ENCODE assay signal across 9 cellular contexts in the genomic region with DNA sequence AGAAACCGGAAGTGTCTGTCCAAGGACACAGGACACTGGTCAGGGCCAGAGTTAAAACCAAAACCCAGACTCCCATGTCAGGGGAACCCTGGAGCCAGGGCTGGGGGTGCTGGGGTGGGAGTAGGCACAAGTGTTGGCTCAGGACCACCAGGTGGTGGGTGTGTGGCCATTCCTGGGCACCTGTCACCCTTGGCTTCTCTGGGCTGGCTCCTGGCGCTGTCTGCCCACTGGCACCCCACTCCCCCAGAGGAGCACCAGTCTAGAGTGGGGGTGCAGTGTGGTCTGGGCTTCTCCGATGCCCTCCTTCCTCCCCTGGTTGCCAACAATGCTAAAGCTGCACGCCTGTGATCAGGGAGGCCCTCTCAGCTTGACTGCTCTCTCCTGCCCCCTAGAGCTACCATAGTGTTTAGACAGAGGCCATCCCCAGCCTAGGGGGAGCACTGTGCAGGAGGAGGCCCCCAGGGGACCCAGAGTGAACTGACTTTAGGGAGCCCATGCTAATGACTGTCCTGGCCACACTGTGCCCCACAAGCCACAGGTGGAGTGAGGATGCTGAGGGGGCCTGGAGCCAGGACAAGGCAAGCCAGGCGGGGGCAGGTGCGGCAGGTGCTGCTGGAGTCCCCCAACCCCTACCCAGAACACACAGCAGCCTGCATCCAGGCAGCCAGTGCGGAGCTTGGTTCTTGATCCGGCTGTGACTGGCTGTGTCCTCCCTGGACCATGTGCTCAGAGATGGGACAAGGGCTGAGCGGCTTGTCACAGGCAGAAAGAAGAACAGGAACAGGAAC. TPM values are rescaled to one million over a fixed set of nuclear protein-coding genes. Genes with fewer than 3 reads are reported as not detected.
DNase-seq lines count a peak whose midpoint lies in the region; ATAC-seq and TF ChIP-seq lines count a peak whose summit lies in the region.
"Had no signal": no experiment of that assay in that cellular context is flagged by ENCODE, and none has a peak within 500 bp of the region (broad histone marks: within the 10 kb centered on the region; RNA-seq: fewer than 3 reads in every experiment).

No MANE protein-coding gene starts in this region.

- no peaks in the 10 kb centered on the region for H3K36me3 Mint-ChIP-seq in CD4-positive, alpha-beta T cell (ENCODE audit: low read depth)
- H3K36me3 Mint-ChIP-seq in endothelial cell (ENCODE audit: low read depth, unreplicated experiment) (peaks cover 4% of the 10 kb centered on the region), neural crest cell (ENCODE audit: low read depth) (no peaks in the 10 kb centered on the region)

- H3K9me3 ChIP-seq in CD4-positive, alpha-beta T cell (ENCODE audit: control insufficient read depth, low read length), result no peaks in the 10 kb centered on the region
- no peaks in the 10 kb centered on the region for H3K9me3 ChIP-seq in gastroesophageal sphincter

- H3K4me3 Mint-ChIP-seq in CD4-positive, alpha-beta T cell, result no peak overlapping the region
- H3K4me3 Mint-ChIP-seq in endothelial cell (ENCODE audit: unreplicated experiment), result no peak overlapping the region
- no peak overlapping the region for H3K4me3 Mint-ChIP-seq in neural crest cell
- H3K4me3 Mint-ChIP-seq: T-helper 1 cell treated with Interleukin-12 subunit alpha and Interleukin-12 subunit beta and Interleukin-4 antibody, amounts not matched to agents 30 μg/mL and 1 μg/mL, for 36 hours had no signal

- H3K27ac ChIP-seq in CD4-positive, alpha-beta T cell (ENCODE audit: low read depth, low read length), result no peak overlapping the region
- H3K27ac ChIP-seq in gastroesophageal sphincter, result no peak overlapping the region

- peaks cover 4% of the 10 kb centered on the region for H3K27me3 Mint-ChIP-seq in CD4-positive, alpha-beta T cell
- peaks cover 15% of the 10 kb centered on the region for H3K27me3 Mint-ChIP-seq in endothelial cell (ENCODE audit: unreplicated experiment)
- H3K27me3 Mint-ChIP-seq in neural crest cell (ENCODE audit: low read depth), result peaks cover 2% of the 10 kb centered on the region

- no peak for TF ChIP-seq POLR2A in gastroesophageal sphincter (IDR thresholded peaks at IDR 0.05)

- intact Hi-C loops in CD4-positive, alpha-beta T cell (cut with DNase I, micrococcal nuclease), result loop anchor here in 1 of 2 experiments (10.0 kb wide), 1 partner anchor 201 kb away; no protein-coding TSS in a partner anchor

- H3K4me1 ChIP-seq in gastroesophageal sphincter, result no peaks in the 10 kb centered on the region

- POLR2A ChIA-PET in CD4-positive, alpha-beta T cell (lab: Charles Lee), result no interaction called here

- H3K27ac Mint-ChIP-seq in CD4-positive, alpha-beta T cell, result no peak overlapping the region
- H3K27ac Mint-ChIP-seq in endothelial cell (ENCODE audit: unreplicated experiment) (no peak overlapping the region), neural crest cell (ENCODE audit: unreplicated experiment) (no peak overlapping the region)
- H3K27ac Mint-ChIP-seq: T-helper 1 cell treated with Interleukin-12 subunit alpha and Interleukin-12 subunit beta and Interleukin-4 antibody, amounts not matched to agents 30 μg/mL and 1 μg/mL, for 36 hours had no signal

- H3K9me3 Mint-ChIP-seq in CD4-positive, alpha-beta T cell, result no peaks in the 10 kb centered on the region
- H3K9me3 Mint-ChIP-seq in endothelial cell (ENCODE audit: unreplicated experiment) (no peaks in the 10 kb centered on the region), neural crest cell (no peaks in the 10 kb centered on the region)
- H3K9me3 Mint-ChIP-seq: T-helper 1 cell treated with Interleukin-12 subunit alpha and Interleukin-12 subunit beta and Interleukin-4 antibody, amounts not matched to agents 30 μg/mL and 1 μg/mL, for 36 hours had no signal

- 100% methylated on average over 1 of the region's 9 CpGs; no CpG with 5 or more reads in 1 of the 2 donors for WGBS in gastroesophageal sphincter (ENCODE audit: low coverage in 1 of 2), 2 donors

- H3K4me3 ChIP-seq in gastroesophageal sphincter, result no peak overlapping the region

- CTCF ChIA-PET in CD4-positive, alpha-beta T cell (lab: Charles Lee), result interaction anchor here (0.9 to 1.3 kb wide), 2 partner anchors 10 to 51 kb away, joined by 4 to 8 read pairs; a partner anchor contains a TSS

- TF ChIP-seq EP300 in gastroesophageal sphincter (IDR thresholded peaks at IDR 0.05), result no peak

- peaks cover 5% of the 10 kb centered on the region for H3K4me1 Mint-ChIP-seq in CD4-positive, alpha-beta T cell (ENCODE audit: low read depth)
- H3K4me1 Mint-ChIP-seq in endothelial cell (ENCODE audit: unreplicated experiment), result peaks cover 27% of the 10 kb centered on the region
- no peaks in the 10 kb centered on the region for H3K4me1 Mint-ChIP-seq in neural crest cell

- no peaks in the 10 kb centered on the region for H3K36me3 ChIP-seq in gastroesophageal sphincter

- TF ChIP-seq CTCF in CD4-positive, alpha-beta T cell (IDR thresholded peaks at IDR 0.05), result peak; percentile 27
- peak; percentile 48 for TF ChIP-seq CTCF in endothelial cell (IDR thresholded peaks at IDR 0.05; ENCODE audit: unreplicated experiment)
- TF ChIP-seq CTCF in neural crest cell (conservative IDR thresholded peaks at IDR 0.05), result peak; percentile 54
- TF ChIP-seq CTCF in gastroesophageal sphincter (IDR thresholded peaks at IDR 0.05), result peak in 1 of 4 experiments; percentile 36

- peak; percentile 70 for ATAC-seq in CD4-positive, alpha-beta T cell (ENCODE audit: poor library complexity)
- ATAC-seq in GM18502 (IDR thresholded peaks at IDR 0.05; ENCODE audit: poor library complexity, unreplicated experiment) (peak; percentile 56), HG03135 (IDR thresholded peaks at IDR 0.05; ENCODE audit: unreplicated experiment) (peak; percentile 66), gastroesophageal sphincter (no peak)

- peak in 1 of 10 experiments; percentile 32 for DNase-seq in CD4-positive, alpha-beta T cell
- DNase-seq in SKM-1 (lab: John Stamatoyannopoulos, UW; ENCODE audit: unreplicated experiment) (peak; percentile 51), endothelial cell (ENCODE audit: low spot score) (peak; percentile 63), neural crest cell (ENCODE audit: low read depth, low spot score) (no peak), NCI-H187 treated with DMSO at 0.1 percent for 48 hours (lab: John Stamatoyannopoulos, UW) (no peak)

- H3K27me3 ChIP-seq in CD4-positive, alpha-beta T cell (ENCODE audit: control insufficient read depth, insufficient read depth, low read length), result no peaks in the 10 kb centered on the region
- H3K27me3 ChIP-seq in gastroesophageal sphincter, result peaks cover 5% of the 10 kb centered on the region

RNA-seq across cellular contexts. Expression of a gene that starts 11.0 kb away (rescaled TPM):
- 1 to 10 TPM; 1.2 to 1.4 TPM for total RNA-seq in CD4-positive, alpha-beta T cell
- total RNA-seq in endothelial cell (ENCODE audit: unreplicated experiment), result 1.3 TPM
- total RNA-seq in neural crest cell, result 1.0 and 1.3 TPM in 2 replicates
- 1 to 10 TPM in 3 of 4 donors, under 1 TPM in 1; 0.81 to 3.6 (median 1.5) TPM for total RNA-seq in gastroesophageal sphincter

Comparison
In these comparisons a context has a peak if more than half of its experiments do, and no peak if none do; other contexts are left out.
1. DNase-seq: peak in SKM-1 (single experiment) and endothelial cell (single experiment); none in neural crest cell (single experiment) and NCI-H187 treated with DMSO at 0.1 percent for 48 hours (single experiment).